In genomic region chr21:37758997-37759396, GRCh38 we compare ENCODE assay signal across 9 cellular contexts.
DNase-seq lines count a peak whose midpoint lies in the region; ATAC-seq and TF ChIP-seq lines count a peak whose summit lies in the region.
"Had no signal": no experiment of that assay in that cellular context is flagged by ENCODE, and none has a peak within 500 bp of the region (broad histone marks: within the 10 kb centered on the region; RNA-seq: fewer than 3 reads in every experiment).

No MANE protein-coding gene starts in this region.

- TF ChIP-seq EP300 in tibial nerve (IDR thresholded peaks at IDR 0.05) = no peak

- TF ChIP-seq POLR2A in Peyer's patch (IDR thresholded peaks at IDR 0.05) (no peak), tibial nerve (IDR thresholded peaks at IDR 0.05) (no peak), GM18505 (IDR thresholded peaks at IDR 0.05; ENCODE audit: borderline replicate concordance, extremely low read depth, insufficient read depth, insufficient read length) (no peak)

- DNase-seq in Daoy (ENCODE audit: low read depth) (peak; percentile 66), HuH-7.5 (ENCODE audit: low spot score) (peak; percentile 23), Peyer's patch (peak in 2 of 3 donors; percentile 52 to 61), fibroblast of the aortic adventitia (ENCODE audit: low read depth) (peak; percentile 14), type B pancreatic cell (ENCODE audit: extremely low spot score, unreplicated experiment) (no peak), tibial nerve (ENCODE audit: low spot score in 2 of 2) (no peak)

- H3K4me1 ChIP-seq in Peyer's patch (no peaks in the 10 kb centered on the region), tibial nerve (no peaks in the 10 kb centered on the region)

- no peak overlapping the region for H3K27ac ChIP-seq in Peyer's patch
- no peak overlapping the region for H3K27ac ChIP-seq in tibial nerve
- H3K27ac ChIP-seq: skin epidermis had no signal

- H3K36me3 ChIP-seq in Peyer's patch (no peaks in the 10 kb centered on the region), tibial nerve (no peaks in the 10 kb centered on the region)

- H3K4me3 ChIP-seq in Peyer's patch = no peak overlapping the region
- no peak overlapping the region for H3K4me3 ChIP-seq in fibroblast of the aortic adventitia (ENCODE audit: low read depth, low read length)
- no peak overlapping the region for H3K4me3 ChIP-seq in tibial nerve
- H3K4me3 ChIP-seq: skin epidermis had no signal

- TF ChIP-seq CTCF in Peyer's patch (IDR thresholded peaks at IDR 0.05) (peak in 3 of 6 experiments; percentile 52 to 61 (median 61)), fibroblast of the aortic adventitia (IDR thresholded peaks at IDR 0.05; ENCODE audit: insufficient read depth, low read length) (peak; percentile 35), type B pancreatic cell (conservative IDR thresholded peaks at IDR 0.05) (peak; percentile 73), tibial nerve (IDR thresholded peaks at IDR 0.05) (no peak)

- no peak for ATAC-seq in GM21619 (IDR thresholded peaks at IDR 0.05; ENCODE audit: unreplicated experiment)
- ATAC-seq in GM18505 (IDR thresholded peaks at IDR 0.05; ENCODE audit: unreplicated experiment) = no peak

- H3K27ac Mint-ChIP-seq in type B pancreatic cell = no peak overlapping the region

- H3K9me3 ChIP-seq in Peyer's patch = no peaks in the 10 kb centered on the region
- H3K9me3 ChIP-seq in tibial nerve = no peaks in the 10 kb centered on the region

- no peaks in the 10 kb centered on the region for H3K36me3 Mint-ChIP-seq in type B pancreatic cell

- H3K4me3 Mint-ChIP-seq in type B pancreatic cell = no peak overlapping the region

- no peaks in the 10 kb centered on the region for H3K4me1 Mint-ChIP-seq in type B pancreatic cell (ENCODE audit: unreplicated experiment)

- no peaks in the 10 kb centered on the region for H3K9me3 Mint-ChIP-seq in type B pancreatic cell

- H3K27me3 Mint-ChIP-seq in type B pancreatic cell = peaks cover 12% of the 10 kb centered on the region

- WGBS in tibial nerve, 2 donors = 36 to 49% methylated on average over 7 of the region's 7 CpGs

- H3K27me3 ChIP-seq in Peyer's patch (no peaks in the 10 kb centered on the region), tibial nerve (no peaks in the 10 kb centered on the region)

Comparison
In these comparisons a context has a peak if more than half of its experiments do, and no peak if none do; other contexts are left out.
1. DNase-seq: peak in Daoy (single experiment), HuH-7.5 (single experiment), Peyer's patch (2 of 3) and fibroblast of the aortic adventitia (single experiment); none in type B pancreatic cell (single experiment) and tibial nerve (0 of 2).
2. CTCF ChIP-seq: peak in fibroblast of the aortic adventitia (single experiment) and type B pancreatic cell (single experiment); none in tibial nerve (0 of 5).